In the genomic region with DNA sequence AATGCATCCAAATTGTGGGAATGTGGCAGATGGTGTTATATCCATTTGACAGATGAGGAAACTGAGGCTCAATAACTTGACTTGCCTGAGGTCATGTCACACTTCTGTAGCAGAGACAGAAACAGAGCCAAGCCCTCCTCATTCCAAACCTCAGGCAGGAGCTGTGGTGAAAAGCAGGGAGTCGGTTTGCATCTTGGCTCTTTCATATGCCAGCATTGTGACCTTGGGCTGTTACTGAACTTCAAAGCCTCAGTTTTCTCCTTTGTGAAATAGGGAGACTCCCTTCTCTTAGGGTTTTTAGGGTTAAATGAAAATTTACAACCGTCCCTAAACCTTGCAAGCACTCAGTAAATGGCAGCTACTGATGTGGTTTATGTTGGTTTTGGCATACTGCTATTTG, we compare ENCODE assay signal across 20 cellular contexts.
DNase-seq lines count a peak whose midpoint lies in the region; ATAC-seq, FAIRE-seq and TF ChIP-seq lines count a peak whose summit lies in the region.
"Had no signal": no experiment of that assay in that cellular context is flagged by ENCODE, and none has a peak within 500 bp of the region (broad histone marks: within the 10 kb centered on the region; RNA-seq: fewer than 3 reads in every experiment).

No MANE protein-coding gene starts in this region.

- H4K91ac ChIP-seq in H1 (replicated peaks; ENCODE audit: insufficient read length, low read length): peak overlapping the region; percentile 69

- no peaks in the 10 kb centered on the region for H3K79me1 ChIP-seq in H1 (ENCODE audit: low read depth, low read length)

- peak overlapping the region; percentile 58; the same call in 1 of the 2 replicates for H2AK5ac ChIP-seq in H1 (ENCODE audit: low read depth, low read length)

- H2BK120ac ChIP-seq in H1 (replicated peaks; ENCODE audit: low read depth, low read length): peak overlapping the region; percentile 63

- H4K5ac ChIP-seq in H1 (ENCODE audit: insufficient read length, low read depth, low read length): no peak overlapping the region

- H3K27ac ChIP-seq in H1 (ENCODE audit: low read depth, low read length): no peak overlapping the region
- H3K27ac ChIP-seq: BLaER1 treated with 17β-estradiol and CSF1 and Interleukin-3, amounts not matched to agents 10 nM and 100 nM; HL-60 had no signal

- H3K4me1 ChIP-seq in H1 (replicated peaks in 1 of 4; ENCODE audit: control insufficient read depth in 3 of 4, insufficient read depth in 4 of 4, low read length in 3 of 4): peaks cover 7 to 41% (median 27%) of the 10 kb centered on the region in 4 experiments; a peak in 6 of 7 replicates

- DNase-seq in natural killer cell (no peak), T-helper 17 cell (no peak), H1 (ENCODE audit: low read depth in 1 of 2, low spot score in 2 of 2) (no peak)
- no peak for DNase-seq in natural killer cell treated with Interleukin-12 subunit alpha and Interleukin-12 subunit beta and Interleukin-15 and Interleukin-18, amount 100 ng/mL, for 72 hours (ENCODE audit: low spot score)
- no peak for DNase-seq in stimulated activated effector memory CD8-positive, alpha-beta T cell treated with anti-CD3 and anti-CD28 coated beads, Interleukin-12 subunit alpha, Interleukin-12 subunit beta, amount 100 ng/mL, for 72 hours (ENCODE audit: low spot score in 2 of 2)
- DNase-seq: ACHN; CD4-positive, alpha-beta memory T cell; DMS153; DMS79 treated with DMSO at 0.1 percent for 48 hours; EL; GF-D8 had no signal

- no peak overlapping the region for H2AFZ ChIP-seq in H1 (ENCODE audit: low read length)

- H3K56ac ChIP-seq in H1 (replicated peaks; ENCODE audit: insufficient read length, low read depth, low read length): no peak overlapping the region

- H3K36me3 Mint-ChIP-seq in natural killer cell (no peaks in the 10 kb centered on the region), T-helper 17 cell (ENCODE audit: low read depth) (no peaks in the 10 kb centered on the region)
- peaks cover 5% of the 10 kb centered on the region for H3K36me3 Mint-ChIP-seq in natural killer cell treated with Interleukin-12 subunit alpha and Interleukin-12 subunit beta and Interleukin-15 and Interleukin-18, amount 100 ng/mL, for 72 hours
- H3K36me3 Mint-ChIP-seq in stimulated activated effector memory CD8-positive, alpha-beta T cell treated with anti-CD3 and anti-CD28 coated beads, Interleukin-12 subunit alpha, Interleukin-12 subunit beta, amount 100 ng/mL, for 72 hours: no peaks in the 10 kb centered on the region

- H4K8ac ChIP-seq in H1 (ENCODE audit: extremely low read depth, insufficient read depth, low read length): no peak overlapping the region

- FAIRE-seq in H1 (lab: Jason Lieb, UNC): peak; percentile 65
- FAIRE-seq: GM19239, H54 had no signal

- H3K4me1 Mint-ChIP-seq in natural killer cell (peaks cover 77 to 80% of the 10 kb centered on the region in 2 donors), T-helper 17 cell (peaks cover 31% of the 10 kb centered on the region)
- H3K4me1 Mint-ChIP-seq in natural killer cell treated with Interleukin-12 subunit alpha and Interleukin-12 subunit beta and Interleukin-15 and Interleukin-18, amount 100 ng/mL, for 72 hours (ENCODE audit: low read depth in 2 of 2): peaks cover 47 to 60% of the 10 kb centered on the region in 2 donors
- peaks cover 61% of the 10 kb centered on the region for H3K4me1 Mint-ChIP-seq in stimulated activated effector memory CD8-positive, alpha-beta T cell treated with anti-CD3 and anti-CD28 coated beads, Interleukin-12 subunit alpha, Interleukin-12 subunit beta, amount 100 ng/mL, for 72 hours

- no peak for TF ChIP-seq EP300 in H1 (IDR thresholded peaks at IDR 0.05; ENCODE audit: borderline replicate concordance in 1 of 2, low read depth in 2 of 2, low read length in 2 of 2)

- no peak overlapping the region for H3K23ac ChIP-seq in H1 (ENCODE audit: insufficient read length)

- 34% methylated on average over 2 of the region's 2 CpGs; no CpG with 5 or more reads in 1 of the 2 experiments for WGBS in H1 (ENCODE audit: extremely low coverage in 1 of 2, insufficient coverage in 1 of 2, insufficient read length in 1 of 2, insufficient replicate concordance in 2 of 2, low coverage in 1 of 2, low lambda C conversion rate in 2 of 2, missing lambda C conversion rate in 1 of 2), 2 experiments

- no peaks in the 10 kb centered on the region for H3K27me3 ChIP-seq in H1 (replicated peaks in 1 of 4; ENCODE audit: control insufficient read depth in 3 of 4, extremely low read depth in 1 of 4, insufficient read depth in 3 of 4, low read length in 3 of 4)
- H3K27me3 ChIP-seq: BLaER1 treated with 17β-estradiol and CSF1 and Interleukin-3, amounts not matched to agents 10 nM and 100 nM had no signal

- H3K23me2 ChIP-seq in H1 (ENCODE audit: low read depth, low read length): peaks cover 2% of the 10 kb centered on the region; the same call in 1 of the 2 replicates

- H3K9ac ChIP-seq in H1 (replicated peaks in 1 of 4; ENCODE audit: extremely low read depth in 1 of 4, low read depth in 3 of 4, low read length in 3 of 4): no peak overlapping the region

- H3K14ac ChIP-seq in H1 (ENCODE audit: insufficient read length): no peak overlapping the region

- TF ChIP-seq RAD21 in H1 (IDR thresholded peaks at IDR 0.05 in 1 of 2, conservative IDR thresholded peaks at IDR 0.05 in 1 of 2; ENCODE audit: low read depth in 2 of 2, low read length in 2 of 2): no peak

- no peak overlapping the region for H2BK15ac ChIP-seq in H1 (ENCODE audit: low read length)

- H3K18ac ChIP-seq in H1 (ENCODE audit: extremely low read depth, low read length): no peak overlapping the region

- peak overlapping the region; percentile 47 to 53; a peak in 3 of 4 replicates for H3K4me2 ChIP-seq in H1 (ENCODE audit: insufficient read depth in 1 of 2, low read depth in 2 of 2, low read length in 2 of 2)
- H3K4me2 ChIP-seq: BLaER1 treated with 17β-estradiol and CSF1 and Interleukin-3, amounts not matched to agents 10 nM and 100 nM had no signal

- H3K79me2 ChIP-seq in H1 (ENCODE audit: control insufficient read depth in 1 of 2, insufficient read depth in 2 of 2, low read length in 2 of 2): peaks cover 0 to 19% of the 10 kb centered on the region in 2 experiments; a peak in 3 of 4 replicates

- no peak for TF ChIP-seq POLR2A in H1 (IDR thresholded peaks at IDR 0.05; ENCODE audit: control extremely low read depth in 1 of 2, low read depth in 2 of 2, low read length in 2 of 2)

- POLR2A ChIA-PET in H1 (lab: Charles Lee; ENCODE audit: partially characterized antibody): interaction anchor here (0.7 to 2.6 kb wide), 2 partner anchors 18 to 225 kb away, joined by 3 to 7 read pairs; no protein-coding TSS in a partner anchor

- intact Hi-C loops in natural killer cell (cut with micrococcal nuclease): no loop called here

- 0 out of 2 replicates have a peak overlapping the region, but pooled peaks have one; percentile 91 for H2BK20ac ChIP-seq in H1 (ENCODE audit: low read length)

- H2BK5ac ChIP-seq in H1 (ENCODE audit: low read depth, low read length): peak overlapping the region; percentile 64; the same call in 1 of the 2 replicates

- H3K27me3 Mint-ChIP-seq in natural killer cell (ENCODE audit: low read depth in 2 of 2): no peaks in the 10 kb centered on the region
- no peaks in the 10 kb centered on the region for H3K27me3 Mint-ChIP-seq in natural killer cell treated with Interleukin-12 subunit alpha and Interleukin-12 subunit beta and Interleukin-15 and Interleukin-18, amount 100 ng/mL, for 72 hours
- no peaks in the 10 kb centered on the region for H3K27me3 Mint-ChIP-seq in T-helper 17 cell
- H3K27me3 Mint-ChIP-seq: CD4-positive, alpha-beta memory T cell had no signal

- H2BK12ac ChIP-seq in H1 (ENCODE audit: low read depth, low read length): peak overlapping the region; percentile 78

- H3K4me3 Mint-ChIP-seq in natural killer cell: no peak overlapping the region
- H3K4me3 Mint-ChIP-seq in natural killer cell treated with Interleukin-12 subunit alpha and Interleukin-12 subunit beta and Interleukin-15 and Interleukin-18, amount 100 ng/mL, for 72 hours: no peak overlapping the region
- no peak overlapping the region for H3K4me3 Mint-ChIP-seq in T-helper 17 cell
- no peak overlapping the region for H3K4me3 Mint-ChIP-seq in stimulated activated effector memory CD8-positive, alpha-beta T cell treated with anti-CD3 and anti-CD28 coated beads, Interleukin-12 subunit alpha, Interleukin-12 subunit beta, amount 100 ng/mL, for 72 hours

- CTCF ChIA-PET in H1 (lab: Charles Lee; ENCODE audit: partially characterized antibody): interaction anchor here (0.6 to 3.5 kb wide), 6 partner anchors 8 to 145 kb away, joined by 3 to 26 read pairs (median 3); no protein-coding TSS in a partner anchor

- H3K9me3 Mint-ChIP-seq in natural killer cell: no peaks in the 10 kb centered on the region
- H3K9me3 Mint-ChIP-seq in natural killer cell treated with Interleukin-12 subunit alpha and Interleukin-12 subunit beta and Interleukin-15 and Interleukin-18, amount 100 ng/mL, for 72 hours: no peaks in the 10 kb centered on the region
- no peaks in the 10 kb centered on the region for H3K9me3 Mint-ChIP-seq in stimulated activated effector memory CD8-positive, alpha-beta T cell treated with anti-CD3 and anti-CD28 coated beads, Interleukin-12 subunit alpha, Interleukin-12 subunit beta, amount 100 ng/mL, for 72 hours
- H3K9me3 Mint-ChIP-seq: CD4-positive, alpha-beta memory T cell; IgD-negative memory B cell had no signal

- no peaks in the 10 kb centered on the region for H3K9me3 ChIP-seq in T-helper 17 cell (ENCODE audit: control insufficient read depth, low read length, poor library complexity, severe bottlenecking)
- no peaks in the 10 kb centered on the region for H3K9me3 ChIP-seq in H1 (ENCODE audit: insufficient read depth in 2 of 2, low read depth in 1 of 2, low read length in 1 of 2)
- H3K9me3 ChIP-seq: BLaER1 treated with 17β-estradiol and CSF1 and Interleukin-3, amounts not matched to agents 10 nM and 100 nM had no signal

- no peak for TF ChIP-seq CTCF in natural killer cell (IDR thresholded peaks at IDR 0.05)
- TF ChIP-seq CTCF in H1 (IDR thresholded peaks at IDR 0.05; ENCODE audit: control extremely low read depth in 1 of 3, insufficient read depth in 1 of 3, low read depth in 1 of 3, low read length in 3 of 3): no peak

- H3K27ac Mint-ChIP-seq in natural killer cell (peak overlapping the region; percentile 78 to 79), T-helper 17 cell (peak overlapping the region; percentile 21)
- H3K27ac Mint-ChIP-seq in natural killer cell treated with Interleukin-12 subunit alpha and Interleukin-12 subunit beta and Interleukin-15 and Interleukin-18, amount 100 ng/mL, for 72 hours: peak overlapping the region in 1 of 2 donors; percentile 42
- H3K27ac Mint-ChIP-seq in stimulated activated effector memory CD8-positive, alpha-beta T cell treated with anti-CD3 and anti-CD28 coated beads, Interleukin-12 subunit alpha, Interleukin-12 subunit beta, amount 100 ng/mL, for 72 hours: peak overlapping the region; percentile 67
- H3K27ac Mint-ChIP-seq: IgD-negative memory B cell had no signal

- H3K4ac ChIP-seq in H1 (replicated peaks; ENCODE audit: insufficient read length, low read depth, low read length): peak overlapping the region; percentile 63

- H4K20me1 ChIP-seq in H1 (replicated peaks in 1 of 2; ENCODE audit: control insufficient read depth in 1 of 2, insufficient read depth in 2 of 2, low read length in 2 of 2): peaks cover 0 to 2% of the 10 kb centered on the region in 2 experiments

- H3K4me3 ChIP-seq in H1 (ENCODE audit: extremely low read depth in 1 of 4, insufficient read depth in 2 of 4, low read depth in 3 of 4, low read length in 4 of 4): no peak overlapping the region
- H3K4me3 ChIP-seq: BLaER1 treated with 17β-estradiol and CSF1 and Interleukin-3, amounts not matched to agents 10 nM and 100 nM had no signal

- H3K36me3 ChIP-seq in H1 (ENCODE audit: control insufficient read depth in 2 of 4, insufficient read depth in 4 of 4, low read length in 3 of 4): no peaks in the 10 kb centered on the region

- ATAC-seq in natural killer cell: no peak
- no peak for ATAC-seq in natural killer cell treated with Interleukin-12 subunit alpha and Interleukin-12 subunit beta and Interleukin-15 and Interleukin-18, amount 100 ng/mL, for 72 hours
- ATAC-seq in T-helper 17 cell: no peak
- no peak for ATAC-seq in stimulated activated effector memory CD8-positive, alpha-beta T cell treated with anti-CD3 and anti-CD28 coated beads, Interleukin-12 subunit alpha, Interleukin-12 subunit beta, amount 100 ng/mL, for 72 hours
- ATAC-seq in HG03280 (IDR thresholded peaks at IDR 0.05; ENCODE audit: unreplicated experiment): no peak
- ATAC-seq in HG03095 (IDR thresholded peaks at IDR 0.05; ENCODE audit: unreplicated experiment): no peak
- ATAC-seq in HG03439 (IDR thresholded peaks at IDR 0.05; ENCODE audit: unreplicated experiment): no peak
- ATAC-seq: HCT116 had no signal
